In the genomic region with DNA sequence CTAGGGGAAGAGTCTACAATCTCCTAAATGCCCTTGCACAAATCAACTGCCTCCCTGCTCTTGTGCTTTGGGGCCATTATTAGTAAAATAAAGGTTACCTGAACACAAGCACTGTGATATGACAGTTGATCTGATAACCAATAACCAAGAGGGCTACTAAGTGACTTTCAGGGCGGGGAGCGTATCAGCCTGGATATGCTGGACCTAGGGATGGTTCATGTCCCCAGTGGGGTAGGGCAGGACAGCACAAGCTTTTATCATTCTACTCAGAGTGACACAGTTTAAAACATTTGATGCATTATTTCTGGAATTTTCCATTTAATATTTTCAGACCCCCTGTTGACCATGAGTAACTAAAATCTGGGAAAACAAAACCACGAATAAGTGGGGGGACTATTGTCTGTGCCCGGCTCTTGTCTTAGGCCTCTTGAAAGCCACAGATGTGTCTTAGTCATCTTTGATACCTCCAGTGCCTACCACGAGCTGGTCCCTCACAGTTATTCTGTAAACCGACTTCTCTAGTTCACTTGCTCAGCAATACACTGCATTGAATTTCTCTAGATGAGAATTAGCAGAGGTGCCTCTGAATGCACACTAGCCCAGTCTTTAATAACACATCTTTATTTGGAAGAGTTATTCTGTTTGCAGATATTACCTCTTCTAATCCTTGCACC, we compare ENCODE assay signal across 14 cellular contexts.
DNase-seq lines count a peak whose midpoint lies in the region; ATAC-seq and TF ChIP-seq lines count a peak whose summit lies in the region.
"Had no signal": no experiment of that assay in that cellular context is flagged by ENCODE, and none has a peak within 500 bp of the region (broad histone marks: within the 10 kb centered on the region; RNA-seq: fewer than 3 reads in every experiment).

No MANE protein-coding gene starts in this region.

- H3K4me1 Mint-ChIP-seq in type B pancreatic cell (ENCODE audit: unreplicated experiment) = no peaks in the 10 kb centered on the region

- intact Hi-C loops in Right ventricle myocardium superior (cut with DNase I) = no loop called here

- H3K27me3 Mint-ChIP-seq in type B pancreatic cell = no peaks in the 10 kb centered on the region

- no peak for ATAC-seq in Right ventricle myocardium superior (ENCODE audit: poor library complexity)
- ATAC-seq in HG03521 (IDR thresholded peaks at IDR 0.05; ENCODE audit: unreplicated experiment) = no peak
- ATAC-seq: HCT116 had no signal

- no peak for TF ChIP-seq CTCF in type B pancreatic cell (conservative IDR thresholded peaks at IDR 0.05)

- no peak overlapping the region for H3K4me3 Mint-ChIP-seq in type B pancreatic cell
- H3K4me3 Mint-ChIP-seq: CD4-positive, CD25-positive, alpha-beta regulatory T cell had no signal

- no peaks in the 10 kb centered on the region for H3K9me3 Mint-ChIP-seq in type B pancreatic cell
- H3K9me3 Mint-ChIP-seq: CD4-positive, CD25-positive, alpha-beta regulatory T cell had no signal

- DNase-seq in activated CD8-positive, alpha-beta memory T cell treated with anti-CD3 and anti-CD28 coated beads, Interleukin-2, amount 50 U/mL, for 48 hours = peak; percentile 29
- DNase-seq in activated CD8-positive, alpha-beta memory T cell treated with anti-CD3 and anti-CD28 coated beads, Interleukin-2, amount 50 U/mL, for 4 hours = no peak
- DNase-seq in amniotic epithelial cell (ENCODE audit: low read depth) = peak; percentile 6
- DNase-seq in kidney tubule cell (ENCODE audit: low spot score) = peak; percentile 25
- peak; percentile 8 for DNase-seq in type B pancreatic cell (ENCODE audit: extremely low spot score, unreplicated experiment)
- DNase-seq in Right ventricle myocardium superior = no peak
- no peak for DNase-seq in activated CD4-positive, CD25-positive, alpha-beta regulatory T cell (lab: John Stamatoyannopoulos, UW)
- DNase-seq: 8988T; ACHN; CD4-positive, CD25-positive, alpha-beta regulatory T cell; DMS53; GM23248 had no signal

- no peaks in the 10 kb centered on the region for H3K36me3 Mint-ChIP-seq in type B pancreatic cell
- H3K36me3 Mint-ChIP-seq: CD4-positive, CD25-positive, alpha-beta regulatory T cell had no signal

- H3K27ac Mint-ChIP-seq in type B pancreatic cell = no peak overlapping the region
- H3K27ac Mint-ChIP-seq: CD4-positive, CD25-positive, alpha-beta regulatory T cell had no signal

Comparison
In these comparisons a context has a peak if more than half of its experiments do, and no peak if none do; other contexts are left out.
1. DNase-seq: peak in activated CD8-positive, alpha-beta memory T cell treated with anti-CD3 and anti-CD28 coated beads, Interleukin-2, amount 50 U/mL, for 48 hours (single experiment), amniotic epithelial cell (single experiment), kidney tubule cell (single experiment) and type B pancreatic cell (single experiment); none in activated CD8-positive, alpha-beta memory T cell treated with anti-CD3 and anti-CD28 coated beads, Interleukin-2, amount 50 U/mL, for 4 hours (single experiment), Right ventricle myocardium superior (single experiment) and activated CD4-positive, CD25-positive, alpha-beta regulatory T cell (0 of 4).